18 cellular contexts compared by ENCODE assay signal in genomic region chr19:11692127-11692790, GRCh38. TPM values are rescaled to one million over a fixed set of nuclear protein-coding genes. Genes with fewer than 3 reads are reported as not detected.
DNase-seq lines count a peak whose midpoint lies in the region; ATAC-seq, FAIRE-seq and TF ChIP-seq lines count a peak whose summit lies in the region.
"Had no signal": no experiment of that assay in that cellular context is flagged by ENCODE, and none has a peak within 500 bp of the region (broad histone marks: within the 10 kb centered on the region; RNA-seq: fewer than 3 reads in every experiment).

No MANE protein-coding gene starts in this region.

- WGBS in HepG2 (ENCODE audit: low lambda C conversion rate): 12% methylated on average over 11 of the region's 11 CpGs
- WGBS in right lobe of liver (ENCODE audit: insufficient coverage, low coverage, low lambda C conversion rate, missing lambda C conversion rate): 70% methylated on average over 11 of the region's 11 CpGs

- no peak overlapping the region for H2AFZ ChIP-seq in HepG2 (ENCODE audit: low read length)

- in situ Hi-C loops in HepG2 (cut with HindIII; ENCODE audit: extremely low pct_ligation_motif_present, low pct_unique_long_range_greater_than_20kb): no loop called here

- TF ChIP-seq CTCF in HepG2 (CRISPR knock-in tag; IDR thresholded peaks at IDR 0.05): no peak
- no peak for TF ChIP-seq CTCF in right lobe of liver (IDR thresholded peaks at IDR 0.05)
- TF ChIP-seq CTCF in neural crest cell (conservative IDR thresholded peaks at IDR 0.05): no peak

- FAIRE-seq in HepG2 (lab: Jason Lieb, UNC): no peak
- FAIRE-seq: A204.1, GM19239 had no signal

- ATAC-seq in HepG2 (peak; percentile 38), right lobe of liver (no peak), HG03196 (IDR thresholded peaks at IDR 0.05; ENCODE audit: unreplicated experiment) (no peak), HG02759 (IDR thresholded peaks at IDR 0.05; ENCODE audit: unreplicated experiment) (no peak)

- TF ChIP-seq EP300 in HepG2 (IDR thresholded peaks at IDR 0.05; ENCODE audit: low read depth in 2 of 2, low read length in 2 of 2) (no peak), HepG2 (CRISPR knock-in tag; IDR thresholded peaks at IDR 0.05; ENCODE audit: borderline replicate concordance) (no peak)

- H3K4me1 ChIP-seq in HepG2 (ENCODE audit: insufficient read depth, low read length) (peaks cover 42% of the 10 kb centered on the region), right lobe of liver (peaks cover 0 to 8% (median 0%) of the 10 kb centered on the region in 4 donors)

- intact Hi-C loops in HepG2 (cut with micrococcal nuclease; ENCODE audit: unreplicated experiment) (no loop called here), right lobe of liver (cut with DNase I) (no loop called here)

- TF ChIP-seq POLR2A in HepG2 (IDR thresholded peaks at IDR 0.05; ENCODE audit: insufficient read depth in 1 of 2, low read depth in 2 of 2, low read length in 2 of 2) (no peak), right lobe of liver (IDR thresholded peaks at IDR 0.05) (no peak)

- TF ChIP-seq RAD21 in HepG2 (CRISPR knock-in tag; IDR thresholded peaks at IDR 0.05): no peak

- peak overlapping the region; percentile 56 for H3K9ac ChIP-seq in HepG2 (ENCODE audit: insufficient read depth, low read depth, low read length)

- H4K20me1 ChIP-seq in HepG2 (ENCODE audit: insufficient read depth, low read length): no peaks in the 10 kb centered on the region

- H3K4me3 ChIP-seq in HepG2 (replicated peaks in 1 of 3; ENCODE audit: insufficient read depth in 1 of 3, low read depth in 2 of 3, low read length in 3 of 3): peak overlapping the region; percentile 13 to 54 (median 42); a peak in 5 of 6 replicates
- H3K4me3 ChIP-seq in right lobe of liver: no peak overlapping the region

- H3K27me3 Mint-ChIP-seq in neural crest cell (ENCODE audit: low read depth): no peaks in the 10 kb centered on the region

- H3K36me3 ChIP-seq in HepG2 (replicated peaks in 1 of 2; ENCODE audit: control insufficient read depth in 1 of 2, insufficient read depth in 2 of 2, low read length in 2 of 2): peaks cover 0 to 2% of the 10 kb centered on the region in 2 experiments; a peak in 1 of 5 replicates
- no peaks in the 10 kb centered on the region for H3K36me3 ChIP-seq in right lobe of liver

- H3K36me3 Mint-ChIP-seq in neural crest cell (ENCODE audit: low read depth): peaks cover 22% of the 10 kb centered on the region

- CTCF ChIA-PET in HepG2 (lab: Yijun Ruan, JAX; ENCODE audit: low intra/inter-chr PET ratio, low total read pairs): no interaction called here

- POLR2A ChIA-PET in HepG2 (lab: Yijun Ruan, JAX): interaction anchor here (0.7 to 1.0 kb wide), 4 partner anchors 53 to 201 kb away, joined by 3 read pairs; partner anchors contain the start of gene ZNF441

- peak; percentile 75 for DNase-seq in HepG2 (ENCODE audit: low spot score)
- DNase-seq in right lobe of liver: no peak
- DNase-seq in kidney glomerular epithelial cell (lab: John Stamatoyannopoulos, UW): peak; percentile 92
- DNase-seq in neural crest cell (ENCODE audit: low read depth, low spot score): no peak
- DNase-seq in activated gamma-delta T cell treated with Interleukin-2 at 50 U/mL for 16 hours: no peak
- DNase-seq in NCI-H1105 treated with DMSO at 0.1 percent for 48 hours (lab: John Stamatoyannopoulos, UW): no peak
- DNase-seq: Calu3, DND-41, GF-D8, KBM-7, NCI-H146, NCI-H2081 treated with DMSO at 0.1 percent for 48 hours, NCI-H526 treated with DMSO at 0.1 percent for 48 hours had no signal

- H3K4me3 Mint-ChIP-seq in neural crest cell: peak overlapping the region; percentile 99

- H3K79me2 ChIP-seq in HepG2 (ENCODE audit: insufficient read depth, low read length): peaks cover 14% of the 10 kb centered on the region

- H3K27me3 ChIP-seq in HepG2 (ENCODE audit: control insufficient read depth in 1 of 2, insufficient read depth in 2 of 2, low read length in 2 of 2) (no peaks in the 10 kb centered on the region), right lobe of liver (no peaks in the 10 kb centered on the region)

- H3K4me2 ChIP-seq in HepG2 (ENCODE audit: low read depth, low read length): peak overlapping the region; percentile 96

- peaks cover 14% of the 10 kb centered on the region for H3K9me3 Mint-ChIP-seq in neural crest cell

- H3K27ac ChIP-seq in HepG2 (ENCODE audit: extremely low read length, insufficient read depth, low read length) (peak overlapping the region; percentile 85), right lobe of liver (no peak overlapping the region)
- H3K27ac ChIP-seq: C4-2B had no signal

- H3K9me3 ChIP-seq in HepG2 (ENCODE audit: low read length) (no peaks in the 10 kb centered on the region), right lobe of liver (no peaks in the 10 kb centered on the region)

- BruUV-seq in HepG2 (replicated peaks; lab: Mats Ljungman, UMichigan): no TSS peak

- no peak overlapping the region for H3K27ac Mint-ChIP-seq in neural crest cell (ENCODE audit: unreplicated experiment)

- peaks cover 24% of the 10 kb centered on the region for H3K4me1 Mint-ChIP-seq in neural crest cell

TF ChIP-seq in HepG2, 621 proteins besides CTCF, POLR2A, EP300 and RAD21 (continues in another document):
- TF ChIP-seq ZNF138 (CRISPR knock-in tag; IDR thresholded peaks at IDR 0.05; ENCODE audit: low read depth): no peak
- no peak for TF ChIP-seq ZBTB34 (CRISPR knock-in tag; IDR thresholded peaks at IDR 0.05)
- TF ChIP-seq NFATC3 (CRISPR knock-in tag; IDR thresholded peaks at IDR 0.05): no peak
- 0 out of 2 replicates have a peak, but pooled peaks have one; percentile 29 for TF ChIP-seq RXRB (CRISPR knock-in tag; IDR thresholded peaks at IDR 0.05; ENCODE audit: borderline replicate concordance)
- no peak for TF ChIP-seq SOX13 (IDR thresholded peaks at IDR 0.05)
- TF ChIP-seq SOX13 (CRISPR knock-in tag; conservative IDR thresholded peaks at IDR 0.05 in 1 of 2, IDR thresholded peaks at IDR 0.05 in 1 of 2): peak in 1 of 2 experiments; percentile 71; a peak in 2 of 4 replicates
- TF ChIP-seq NFYC (CRISPR knock-in tag; IDR thresholded peaks at IDR 0.05): peak; percentile 18; the same call in 1 of the 2 replicates
- TF ChIP-seq NR2F6 (IDR thresholded peaks at IDR 0.05): peak; percentile 44; the same call in 1 of the 2 replicates
- peak; percentile 26; the same call in 1 of the 2 replicates for TF ChIP-seq NR2F6 (CRISPR knock-in tag; IDR thresholded peaks at IDR 0.05)
- TF ChIP-seq ZNF431 (CRISPR knock-in tag; IDR thresholded peaks at IDR 0.05; ENCODE audit: borderline replicate concordance, low read depth): no peak

RNA-seq across cellular contexts. Expression of gene ZNF823, which starts 46.5 kb away (rescaled TPM):
- total RNA-seq in HepG2 (2016; rRNA removed; fragmentation: Illumina TruSeq; extraction: Trizol) (11.7 and 18.2 TPM in 2 replicates), right lobe of liver (1 to 10 TPM; 2.9 to 5.1 (median 3.4) TPM), neural crest cell (8.7 and 8.8 TPM in 2 replicates)
- 10.8 and 14.7 TPM in 2 replicates for total RNA-seq in HepG2 (2016; cell fraction: cytosol; rRNA removed; fragmentation: Illumina TruSeq; extraction: Trizol; ENCODE audit: low read depth)
- 12.1 and 19.3 TPM in 2 replicates for total RNA-seq in HepG2 (2016; cell fraction: insoluble cytoplasmic fraction; rRNA removed; fragmentation: Illumina TruSeq; extraction: Trizol)
- total RNA-seq in HepG2 (2016; cell fraction: membrane; rRNA removed; fragmentation: Illumina TruSeq; extraction: Trizol): 9.2 and 10.6 TPM in 2 replicates
- total RNA-seq in HepG2 (2016; cell fraction: nucleus; rRNA removed; fragmentation: Illumina TruSeq; extraction: Trizol): 7.5 and 8.8 TPM in 2 replicates
- polyA plus RNA-seq in HepG2 (2011; rRNA removed): 5.1 and 5.7 TPM in 2 replicates
- 2.2 and 3.4 TPM in 2 replicates for polyA plus RNA-seq in HepG2 (2011; cell fraction: cytosol; rRNA removed)
- 3.5 and 5.2 TPM in 2 replicates for polyA plus RNA-seq in HepG2 (2011; cell fraction: nucleus; rRNA removed)
- polyA plus RNA-seq in HepG2 (2012): 5.8 and 6.8 TPM in 2 replicates
- polyA plus RNA-seq in HepG2 (2016; cell fraction: cytosol; fragmentation: Illumina TruSeq; extraction: Trizol; ENCODE audit: low read depth): 0.63 and 0.85 TPM in 2 replicates
- 10.0 and 12.3 TPM in 2 replicates for polyA plus RNA-seq in HepG2 (2016; cell fraction: insoluble cytoplasmic fraction; fragmentation: Illumina TruSeq; extraction: Trizol; ENCODE audit: low read depth)
- 1.5 and 2.1 TPM in 2 replicates for polyA plus RNA-seq in HepG2 (2016; cell fraction: membrane; fragmentation: Illumina TruSeq; extraction: Trizol; ENCODE audit: low read depth)
- polyA plus RNA-seq in HepG2 (2016; cell fraction: nucleus; fragmentation: Illumina TruSeq; extraction: Trizol; ENCODE audit: insufficient read depth, low read depth): 13.7 and 14.1 TPM in 2 replicates
- 1.8 and 1.9 TPM in 2 replicates for polyA minus RNA-seq in HepG2 (2011; rRNA and poly(A)+ RNA removed; ENCODE audit: low replicate concordance)
- 7.1 and 8.7 TPM in 2 replicates for polyA minus RNA-seq in HepG2 (2011; cell fraction: cytosol; rRNA and poly(A)+ RNA removed)
- 6.4 and 9.1 TPM in 2 replicates for polyA minus RNA-seq in HepG2 (2011; cell fraction: nucleus; rRNA and poly(A)+ RNA removed)

Comparison
In these comparisons a context has a peak if more than half of its experiments do, and no peak if none do; other contexts are left out.
1. DNase-seq: peak in HepG2 (single experiment) and kidney glomerular epithelial cell (single experiment); none in right lobe of liver (0 of 3), neural crest cell (single experiment), activated gamma-delta T cell treated with Interleukin-2 at 50 U/mL for 16 hours (single experiment) and NCI-H1105 treated with DMSO at 0.1 percent for 48 hours (single experiment).
2. H3K4me3 ChIP-seq: peak in HepG2 (3 of 3); none in right lobe of liver (0 of 3).